In genomic region chr10:88070080-88070880, GRCh38 we compare ENCODE assay signal across 12 cellular contexts.
DNase-seq lines count a peak whose midpoint lies in the region; ATAC-seq and TF ChIP-seq lines count a peak whose summit lies in the region.
"Had no signal": no experiment of that assay in that cellular context is flagged by ENCODE, and none has a peak within 500 bp of the region (broad histone marks: within the 10 kb centered on the region; RNA-seq: fewer than 3 reads in every experiment).

No MANE protein-coding gene starts in this region.

- peak overlapping the region; percentile 40 for H3K4me3 ChIP-seq in GM12865 (ENCODE audit: low read depth, low read length)

- no peak for TF ChIP-seq CTCF in GM12865 (IDR thresholded peaks at IDR 0.05; ENCODE audit: insufficient read depth, low read depth, low read length, missing control alignments)

- intact Hi-C loops in posterior vena cava (cut with DNase I), result no loop called here

- DNase-seq in GM12865 (ENCODE audit: low read depth) (peak; percentile 97), fibroblast of the conjunctiva (ENCODE audit: low read depth) (peak; percentile 14), SW 1271 (lab: John Stamatoyannopoulos, UW) (no peak), HK-2 (ENCODE audit: unreplicated experiment) (no peak), posterior vena cava (ENCODE audit: low spot score) (no peak)
- DNase-seq in activated naive CD4-positive, alpha-beta T cell treated with anti-CD3 and anti-CD28 coated beads, Interleukin-2, amount 50 U/mL, for 16 hours, result no peak
- DNase-seq: activated naive CD4-positive, alpha-beta T cell treated with Interleukin-2 at 50 U/mL for 16 hours; DND-41; erythroblast had no signal

- ATAC-seq in GM21447 (IDR thresholded peaks at IDR 0.05; ENCODE audit: unreplicated experiment), result peak; percentile 44
- peak; percentile 52 for ATAC-seq in HG03460 (IDR thresholded peaks at IDR 0.05; ENCODE audit: unreplicated experiment)
- ATAC-seq: SK-N-SH treated with all-trans-retinoic acid at 6 μM for 48 hours had no signal

Comparison
In these comparisons a context has a peak if more than half of its experiments do, and no peak if none do; other contexts are left out.
1. DNase-seq: peak in GM12865 (single experiment) and fibroblast of the conjunctiva (single experiment); none in SW 1271 (0 of 2), activated naive CD4-positive, alpha-beta T cell treated with anti-CD3 and anti-CD28 coated beads, Interleukin-2, amount 50 U/mL, for 16 hours (single experiment), HK-2 (single experiment) and posterior vena cava (single experiment).